Comparison of ENCODE assay signal across 16 cellular contexts in the genomic region with DNA sequence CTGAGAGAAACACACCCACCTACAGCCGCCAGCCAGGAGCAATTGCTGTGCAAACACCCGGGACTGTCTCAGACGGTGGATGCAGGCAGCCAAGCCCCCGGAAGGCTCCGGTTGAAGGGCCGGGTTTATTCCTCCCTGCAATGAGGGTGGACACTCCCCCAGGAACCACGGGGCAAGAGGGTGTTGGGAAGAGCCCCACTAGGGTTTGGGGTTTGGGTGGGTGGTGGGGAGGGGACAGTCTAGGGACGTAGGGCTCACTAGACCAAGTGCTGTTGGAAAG. TPM values are rescaled to one million over a fixed set of nuclear protein-coding genes. Genes with fewer than 3 reads are reported as not detected.
DNase-seq lines count a peak whose midpoint lies in the region; ATAC-seq and TF ChIP-seq lines count a peak whose summit lies in the region.
"Had no signal": no experiment of that assay in that cellular context is flagged by ENCODE, and none has a peak within 500 bp of the region (broad histone marks: within the 10 kb centered on the region; RNA-seq: fewer than 3 reads in every experiment).

No MANE protein-coding gene starts in this region.

- peak overlapping the region; percentile 38 for H3K18ac ChIP-seq in neuronal stem cell (ENCODE audit: low read length)

- H3K4me1 ChIP-seq in heart right ventricle: no peaks in the 10 kb centered on the region
- H3K4me1 ChIP-seq in neuronal stem cell (ENCODE audit: control insufficient read depth in 2 of 2, insufficient read depth in 1 of 2, low read depth in 1 of 2, low read length in 2 of 2): peaks cover 0 to 8% of the 10 kb centered on the region in 2 donors
- H3K4me1 ChIP-seq: HAP-1 had no signal

- no peak overlapping the region for H2BK12ac ChIP-seq in neuronal stem cell (ENCODE audit: low read length)

- H3K27me3 ChIP-seq in heart right ventricle (peaks cover 0 to 66% (median 34%) of the 10 kb centered on the region in 7 donors), neuronal stem cell (ENCODE audit: control insufficient read depth in 3 of 3, insufficient read depth in 3 of 3, low read depth in 1 of 3, low read length in 3 of 3) (peaks cover 0 to 22% (median 0%) of the 10 kb centered on the region in 3 experiments)

- H3K9ac ChIP-seq in neuronal stem cell (ENCODE audit: low read depth, low read length, poor library complexity): no peak overlapping the region
- H3K9ac ChIP-seq: GM23248 had no signal

- H3K27ac ChIP-seq in heart right ventricle (no peak overlapping the region), neuronal stem cell (replicated peaks; ENCODE audit: low read length) (no peak overlapping the region)
- H3K27ac ChIP-seq: GM23248 had no signal

- no peaks in the 10 kb centered on the region for H3K36me3 ChIP-seq in heart right ventricle
- H3K36me3 ChIP-seq in neuronal stem cell (replicated peaks in 1 of 2; ENCODE audit: control insufficient read depth in 2 of 2, insufficient read depth in 2 of 2, low read length in 2 of 2): no peaks in the 10 kb centered on the region
- H3K36me3 ChIP-seq: HAP-1 had no signal

- no peak overlapping the region for H2BK120ac ChIP-seq in neuronal stem cell (ENCODE audit: low read depth, low read length)

- no peak overlapping the region for H3K14ac ChIP-seq in neuronal stem cell (ENCODE audit: low read length)

- ATAC-seq in Right ventricle myocardium inferior (no peak), heart right ventricle (no peak), GM18520 (IDR thresholded peaks at IDR 0.05; ENCODE audit: unreplicated experiment) (no peak)

- H2BK15ac ChIP-seq in neuronal stem cell (ENCODE audit: low read length): no peak overlapping the region

- no peak overlapping the region for H2BK5ac ChIP-seq in neuronal stem cell (ENCODE audit: low read length)

- no peak overlapping the region for H4K91ac ChIP-seq in neuronal stem cell (ENCODE audit: low read depth, low read length, poor library complexity)

- H3K9me3 ChIP-seq in heart right ventricle: no peaks in the 10 kb centered on the region
- H3K9me3 ChIP-seq in neuronal stem cell (replicated peaks in 1 of 2; ENCODE audit: control insufficient read depth in 2 of 2, insufficient read depth in 1 of 2, low read depth in 1 of 2, low read length in 2 of 2): no peaks in the 10 kb centered on the region
- H3K9me3 ChIP-seq: HAP-1 had no signal

- no peak overlapping the region for H2AFZ ChIP-seq in neuronal stem cell (ENCODE audit: low read length)
- H2AFZ ChIP-seq: GM23248 had no signal

- DNase-seq in Right ventricle myocardium inferior (ENCODE audit: missing footprints) (peak; percentile 14), heart right ventricle (no peak), COR-L47 (lab: John Stamatoyannopoulos, UW) (peak; percentile 5), neuronal stem cell (ENCODE audit: low spot score) (no peak), GOT3 (lab: John Stamatoyannopoulos, UW) (no peak)
- DNase-seq: Calu3; CD4-positive, alpha-beta T cell; CD8-positive, alpha-beta memory T cell; DMS53; DND-41; GM23248; HFFc6 had no signal

- no peak overlapping the region for H4K8ac ChIP-seq in neuronal stem cell (ENCODE audit: low read depth, low read length)

- H3K4ac ChIP-seq in neuronal stem cell (ENCODE audit: low read length): no peak overlapping the region

- no peak overlapping the region for H3K4me3 ChIP-seq in heart right ventricle
- no peak overlapping the region for H3K4me3 ChIP-seq in neuronal stem cell (ENCODE audit: low read length in 2 of 2)
- H3K4me3 ChIP-seq: GM23248, HAP-1 had no signal

- no peak overlapping the region for H3K23ac ChIP-seq in neuronal stem cell (ENCODE audit: low read depth, low read length, poor library complexity)

- intact Hi-C loops in Right ventricle myocardium inferior (cut with DNase I): no loop called here
- intact Hi-C loops in heart right ventricle (cut with DNase I): no loop called here

- no peak overlapping the region for H3K4me2 ChIP-seq in neuronal stem cell (ENCODE audit: insufficient read depth, low read length, poor library complexity, severe bottlenecking)

- peaks cover 11% of the 10 kb centered on the region for H3K79me1 ChIP-seq in neuronal stem cell (ENCODE audit: low read depth, low read length)

- no peak for TF ChIP-seq CTCF in heart right ventricle (IDR thresholded peaks at IDR 0.05)

- WGBS in heart right ventricle, 2 donors: 53 to 58% methylated on average over 8 of the region's 8 CpGs
- no CpG with 5 or more reads among the region's 8 CpGs for WGBS in neuronal stem cell (ENCODE audit: extremely low coverage in 2 of 2, insufficient read length in 2 of 2, insufficient replicate concordance in 1 of 2), 2 donors

- H2AK5ac ChIP-seq in neuronal stem cell (ENCODE audit: low read depth, low read length): no peak overlapping the region

RNA-seq across cellular contexts. Expression of a gene that starts 19.2 kb away (rescaled TPM):
- total RNA-seq in Right ventricle myocardium inferior: not detected
- under 1 TPM in 5 of 10 donors, not detected in 5; 0.08 to 0.79 (median 0.10) TPM for total RNA-seq in heart right ventricle
- under 1 TPM in 1 of 2 donors, not detected in 1; 0.06 TPM for polyA plus RNA-seq in heart right ventricle
- polyA plus RNA-seq in neuronal stem cell (2013, experiment 1 of 2): 18.1 TPM
- polyA plus RNA-seq in neuronal stem cell (2013, experiment 2 of 2): 17.6 TPM
- total RNA-seq: CD4-positive, alpha-beta T cell; CD8-positive, alpha-beta memory T cell; GM23248; HFFc6 had no signal
- polyA plus RNA-seq: BJ; CD14-positive monocyte; CD8-positive, alpha-beta memory T cell; GM23248 had no signal

Comparison
In these comparisons a context has a peak if more than half of its experiments do, and no peak if none do; other contexts are left out.
1. DNase-seq: peak in Right ventricle myocardium inferior (single experiment) and COR-L47 (single experiment); none in heart right ventricle (0 of 2), neuronal stem cell (single experiment) and GOT3 (single experiment).